In genomic region chr2:239059854-239060253, GRCh38 we compare ENCODE assay signal across 1 cellular context.
TF ChIP-seq lines count a peak whose summit lies in the region.

No MANE protein-coding gene starts in this region.

TF ChIP-seq in HepG2, 621 proteins besides CTCF, POLR2A, EP300 and RAD21 (continued from another document):
- TF ChIP-seq SMAD3 (CRISPR knock-in tag; IDR thresholded peaks at IDR 0.05) (no peak), ZNF234 (CRISPR knock-in tag; conservative IDR thresholded peaks at IDR 0.05) (no peak), ARID3A (IDR thresholded peaks at IDR 0.05; ENCODE audit: low read depth, low read length) (no peak), FOXC1 (CRISPR knock-in tag; IDR thresholded peaks at IDR 0.05; ENCODE audit: borderline replicate concordance) (no peak), MTF2 (CRISPR knock-in tag; IDR thresholded peaks at IDR 0.05; ENCODE audit: borderline replicate concordance) (no peak), GABPA (IDR thresholded peaks at IDR 0.05; ENCODE audit: low read depth, low read length) (no peak), GABPA (CRISPR knock-in tag; IDR thresholded peaks at IDR 0.05; ENCODE audit: low read depth) (no peak), ZNF576 (CRISPR knock-in tag; IDR thresholded peaks at IDR 0.05) (no peak), IRF1 (CRISPR knock-in tag; IDR thresholded peaks at IDR 0.05; ENCODE audit: low read depth) (no peak), KMT2B (CRISPR knock-in tag; IDR thresholded peaks at IDR 0.05) (no peak), BCLAF1 (IDR thresholded peaks at IDR 0.05) (no peak), ZBTB1 (CRISPR knock-in tag; IDR thresholded peaks at IDR 0.05; ENCODE audit: borderline replicate concordance) (no peak), DZIP1 (CRISPR knock-in tag; IDR thresholded peaks at IDR 0.05) (no peak)
